In the genomic region with DNA sequence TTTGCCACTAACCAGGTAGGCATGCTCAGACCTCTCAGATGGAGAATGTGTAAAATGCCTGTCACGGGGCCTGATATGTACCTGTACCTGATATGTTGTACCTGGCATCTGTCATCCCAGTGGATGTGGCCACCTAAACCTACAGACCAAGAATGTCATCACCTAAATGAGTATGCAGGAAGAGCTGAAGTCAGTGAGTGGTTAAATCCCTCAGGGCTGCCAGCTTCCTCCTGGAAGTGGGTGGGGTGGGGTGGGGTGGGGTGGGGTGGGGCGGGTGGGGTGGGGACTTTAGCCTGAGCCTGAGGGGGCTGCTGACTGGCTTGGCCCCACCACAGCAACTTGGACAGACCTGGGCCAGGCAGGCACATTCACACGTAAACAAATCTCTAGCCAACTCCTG, we compare ENCODE assay signal across 7 cellular contexts. TPM values are rescaled to one million over a fixed set of nuclear protein-coding genes. Genes with fewer than 3 reads are reported as not detected.
DNase-seq lines count a peak whose midpoint lies in the region; ATAC-seq, FAIRE-seq and TF ChIP-seq lines count a peak whose summit lies in the region.
"Not testable (repeated sequence)": the region's sequence is repeated elsewhere in the genome, so short reads cannot be mapped to it uniquely, and the experiment has no call there.

No MANE protein-coding gene starts in this region.

- not testable (repeated sequence) for H3K27me3 Mint-ChIP-seq in glutamatergic neuron (ENCODE audit: unreplicated experiment)

- not testable (repeated sequence) for H3K4me3 Mint-ChIP-seq in glutamatergic neuron (ENCODE audit: unreplicated experiment)

- TF ChIP-seq CTCF in RWPE2 (IDR thresholded peaks at IDR 0.05; ENCODE audit: poor library complexity, severe bottlenecking); bronchial epithelial cell (IDR thresholded peaks at IDR 0.05; ENCODE audit: insufficient read depth, low read length, severe bottlenecking); glutamatergic neuron (IDR thresholded peaks at IDR 0.05; ENCODE audit: partially characterized antibody, unreplicated experiment): not testable (repeated sequence)

- not testable (repeated sequence) for FAIRE-seq in bronchial epithelial cell (lab: Jason Lieb, UNC); small intestine (lab: Jason Lieb, UNC)

- DNase-seq in H7 (peak; percentile 4), bronchial epithelial cell (ENCODE audit: low read depth) (peak; percentile 52), small intestine (peak; percentile 7)
- not testable (repeated sequence) for DNase-seq in RWPE2 (ENCODE audit: low spot score); glutamatergic neuron; left colon

- H3K27ac Mint-ChIP-seq in glutamatergic neuron (ENCODE audit: unreplicated experiment), result peak overlapping the region; percentile 78

- H3K9me3 ChIP-seq in RWPE2 (ENCODE audit: severe bottlenecking); esophagus (ENCODE audit: control insufficient read depth in 2 of 2, insufficient read depth in 1 of 2, low read depth in 1 of 2, low read length in 1 of 2); small intestine (ENCODE audit: control insufficient read depth, low read depth): not testable (repeated sequence)

- H3K36me3 Mint-ChIP-seq in glutamatergic neuron (ENCODE audit: unreplicated experiment), result not testable (repeated sequence)

- H3K4me1 Mint-ChIP-seq in glutamatergic neuron (ENCODE audit: low read depth, unreplicated experiment), result peaks cover 16% of the 10 kb centered on the region

- intact Hi-C loops in left colon (cut with DNase I, micrococcal nuclease), result not testable (repeated sequence)

- not testable (repeated sequence) for H3K27me3 ChIP-seq in H7 (ENCODE audit: control insufficient read depth, insufficient read depth, low read length); RWPE2 (ENCODE audit: insufficient read depth, poor library complexity, severe bottlenecking); bronchial epithelial cell (ENCODE audit: control insufficient read depth, insufficient read depth, low read length); esophagus (ENCODE audit: control insufficient read depth in 1 of 2, insufficient read depth in 2 of 2, low read length in 2 of 2); small intestine (ENCODE audit: control insufficient read depth in 2 of 2, insufficient read depth in 2 of 2, low read length in 2 of 2)

- WGBS in esophagus, 2 donors, result 44 to 49% methylated on average over 3 of the region's 3 CpGs
- 42 to 69% (median 48%) methylated on average over 3 of the region's 3 CpGs for WGBS in small intestine, 3 donors

- peaks cover 15% of the 10 kb centered on the region for H3K4me1 ChIP-seq in RWPE2 (ENCODE audit: insufficient read depth, poor library complexity, severe bottlenecking)
- H3K4me1 ChIP-seq in esophagus (ENCODE audit: control insufficient read depth in 2 of 2, insufficient read depth in 2 of 2, low read length in 1 of 2); small intestine (ENCODE audit: control insufficient read depth in 2 of 2, insufficient read depth in 1 of 2, low read depth in 1 of 2, low read length in 1 of 2): not testable (repeated sequence)

- not testable (repeated sequence) for H3K9me3 Mint-ChIP-seq in glutamatergic neuron (ENCODE audit: unreplicated experiment)

- ATAC-seq in RWPE2 (ENCODE audit: low read depth) (peak; percentile 25), left colon (peak; percentile 62)

- H3K4me3 ChIP-seq in H7 (ENCODE audit: insufficient read depth, low read depth, low read length); RWPE2 (ENCODE audit: severe bottlenecking); bronchial epithelial cell (ENCODE audit: low read depth, low read length); esophagus (ENCODE audit: low read depth in 1 of 2, low read length in 2 of 2); small intestine (ENCODE audit: low read depth in 1 of 2, low read length in 2 of 2): not testable (repeated sequence)

- not testable (repeated sequence) for H3K36me3 ChIP-seq in H7 (replicated peaks; ENCODE audit: control insufficient read depth, insufficient read depth, low read length); RWPE2 (ENCODE audit: low read depth); bronchial epithelial cell (ENCODE audit: control insufficient read depth, insufficient read depth, low read length); esophagus (ENCODE audit: control insufficient read depth in 2 of 2, insufficient read depth in 2 of 2, low read length in 1 of 2); small intestine (ENCODE audit: control insufficient read depth in 2 of 2, insufficient read depth in 2 of 2, low read length in 2 of 2)

- H3K27ac ChIP-seq in RWPE2 (ENCODE audit: poor library complexity, severe bottlenecking) (peak overlapping the region; percentile 39), esophagus (ENCODE audit: low read depth in 2 of 2, low read length in 1 of 2) (peak overlapping the region; percentile 33 to 74)
- not testable (repeated sequence) for H3K27ac ChIP-seq in small intestine (ENCODE audit: low read depth in 1 of 2, low read length in 1 of 2)

RNA-seq across cellular contexts. Expression of gene PLEKHM1, which starts 7.3 kb away (rescaled TPM):
- total RNA-seq in H7 (2014; rRNA removed; shearing (Covaris generic)), result 5.0 and 5.8 TPM in 2 replicates
- 38.7 and 45.2 TPM in 2 replicates for total RNA-seq in bronchial epithelial cell
- 10 to 100 TPM; 43.9 to 80.4 TPM for polyA plus RNA-seq in esophagus
- 59.5 TPM for total RNA-seq in glutamatergic neuron (ENCODE audit: unreplicated experiment)
- 10 to 100 TPM; 56.9 to 73.7 TPM for total RNA-seq in left colon
- 10 to 100 TPM; 12.2 to 13.9 (median 12.2) TPM for polyA plus RNA-seq in small intestine

RNA-seq across cellular contexts. Expression of gene ARHGAP27, which starts 50.5 kb away (rescaled TPM):
- 4.5 and 5.4 TPM in 2 replicates for total RNA-seq in H7 (2014; rRNA removed; shearing (Covaris generic))
- total RNA-seq in bronchial epithelial cell (27.1 and 38.3 TPM in 2 replicates), glutamatergic neuron (ENCODE audit: unreplicated experiment) (3.5 TPM), left colon (100 to 1,000 TPM; 146 to 165 TPM)
- polyA plus RNA-seq in esophagus (100 to 1,000 TPM in 1 of 2 donors, 10 to 100 TPM in 1; 100.0 to 211 TPM), small intestine (100 to 1,000 TPM in 2 of 3 donors, 10 to 100 TPM in 1; 65.2 to 132 (median 106) TPM)
